1 cellular context compared by ENCODE assay signal in the genomic region with DNA sequence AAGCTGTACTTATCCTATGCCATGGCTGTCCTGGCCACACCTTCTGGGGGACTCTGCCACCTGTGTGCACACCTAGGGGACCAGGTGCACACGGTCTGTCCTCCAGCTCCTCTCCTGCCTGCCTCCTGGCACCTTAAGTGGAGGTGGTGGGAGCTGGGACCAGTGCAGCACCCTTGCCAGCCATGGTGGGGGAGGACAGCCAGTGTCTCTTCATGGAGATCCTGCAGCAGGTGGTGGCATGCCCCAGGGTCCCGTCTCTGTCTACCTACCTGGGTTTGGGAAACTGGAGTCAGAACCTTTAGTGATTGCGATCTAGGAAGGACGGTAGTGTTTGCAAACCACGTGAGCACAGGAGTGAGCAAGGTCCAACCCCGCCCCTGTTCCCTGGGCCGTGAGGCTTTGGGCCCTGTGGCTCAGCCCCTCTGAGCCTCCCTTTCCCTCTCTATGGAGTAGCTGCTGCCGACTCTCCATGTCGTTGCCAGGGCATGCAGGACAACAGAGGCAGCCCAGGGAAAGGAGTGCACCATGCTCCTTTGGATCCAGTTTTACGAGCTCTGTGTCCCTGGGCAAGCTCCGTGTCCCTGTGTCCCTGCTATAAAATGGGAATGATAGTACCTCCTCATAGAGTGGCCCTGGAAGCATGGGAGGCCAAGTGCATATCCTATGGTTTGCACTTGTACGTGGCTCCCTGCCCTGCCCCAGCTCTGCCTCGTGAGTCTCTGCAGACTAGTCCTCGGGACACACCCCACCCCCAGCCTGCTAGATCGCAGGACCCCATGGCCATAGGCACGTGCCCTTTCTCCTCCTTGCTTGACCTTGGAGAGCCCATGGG.
TF ChIP-seq lines count a peak whose summit lies in the region.

No MANE protein-coding gene starts in this region.

TF ChIP-seq in HepG2, 621 proteins besides CTCF, POLR2A, EP300 and RAD21 (continued from another document and continues in another):
- TF ChIP-seq, protein P1, sequence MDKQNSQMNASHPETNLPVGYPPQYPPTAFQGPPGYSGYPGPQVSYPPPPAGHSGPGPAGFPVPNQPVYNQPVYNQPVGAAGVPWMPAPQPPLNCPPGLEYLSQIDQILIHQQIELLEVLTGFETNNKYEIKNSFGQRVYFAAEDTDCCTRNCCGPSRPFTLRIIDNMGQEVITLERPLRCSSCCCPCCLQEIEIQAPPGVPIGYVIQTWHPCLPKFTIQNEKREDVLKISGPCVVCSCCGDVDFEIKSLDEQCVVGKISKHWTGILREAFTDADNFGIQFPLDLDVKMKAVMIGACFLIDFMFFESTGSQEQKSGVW (CRISPR knock-in tag; IDR thresholded peaks at IDR 0.05; ENCODE audit: borderline replicate concordance) = no peak
- TF ChIP-seq, protein P2, sequence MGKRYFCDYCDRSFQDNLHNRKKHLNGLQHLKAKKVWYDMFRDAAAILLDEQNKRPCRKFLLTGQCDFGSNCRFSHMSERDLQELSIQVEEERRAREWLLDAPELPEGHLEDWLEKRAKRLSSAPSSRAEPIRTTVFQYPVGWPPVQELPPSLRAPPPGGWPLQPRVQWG (CRISPR knock-in tag; IDR thresholded peaks at IDR 0.05; ENCODE audit: borderline replicate concordance, low read depth) = no peak
- TF ChIP-seq, protein P3, sequence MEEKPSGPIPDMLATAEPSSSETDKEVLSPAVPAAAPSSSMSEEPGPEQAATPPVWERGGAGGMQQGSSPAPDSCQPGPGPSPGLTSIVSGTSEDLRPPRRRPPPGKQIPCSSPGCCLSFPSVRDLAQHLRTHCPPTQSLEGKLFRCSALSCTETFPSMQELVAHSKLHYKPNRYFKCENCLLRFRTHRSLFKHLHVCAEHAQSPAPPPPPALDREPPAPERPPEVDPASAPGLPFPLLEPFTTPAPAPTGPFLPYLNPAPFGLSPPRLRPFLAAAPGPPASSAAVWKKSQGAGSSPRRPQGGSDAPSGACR (CRISPR knock-in tag; IDR thresholded peaks at IDR 0.05) = no peak
- TF ChIP-seq NFIC (IDR thresholded peaks at IDR 0.05; ENCODE audit: low read length) (no peak), NR2F2 (IDR thresholded peaks at IDR 0.05; ENCODE audit: borderline replicate concordance, low read depth) (no peak; the same call in 1 of the 2 replicates), TAF1 (CRISPR knock-in tag; IDR thresholded peaks at IDR 0.05) (peak; percentile 64), DMAP1 (CRISPR knock-in tag; IDR thresholded peaks at IDR 0.05) (peak; percentile 73), ZEB1 (IDR thresholded peaks at IDR 0.05; ENCODE audit: insufficient replicate concordance, low read depth) (peak; percentile 80), ZNF572 (CRISPR knock-in tag; IDR thresholded peaks at IDR 0.05) (no peak), ZNF354B (CRISPR knock-in tag; IDR thresholded peaks at IDR 0.05) (no peak), SNRNP70 (IDR thresholded peaks at IDR 0.05; ENCODE audit: low read depth, low read length) (no peak), ZFP37 (CRISPR knock-in tag; IDR thresholded peaks at IDR 0.05; ENCODE audit: borderline replicate concordance) (no peak), NFATC3 (CRISPR knock-in tag; IDR thresholded peaks at IDR 0.05) (no peak), KDM2A (CRISPR knock-in tag; IDR thresholded peaks at IDR 0.05; ENCODE audit: borderline replicate concordance, low read depth) (0 out of 2 replicates have a peak, but pooled peaks have one; percentile 43), GTF2F1 (IDR thresholded peaks at IDR 0.05; ENCODE audit: low read length) (no peak), CEBPG (CRISPR knock-in tag; IDR thresholded peaks at IDR 0.05) (peak; percentile 51), ONECUT2 (CRISPR knock-in tag; IDR thresholded peaks at IDR 0.05) (no peak), ZNF468 (CRISPR knock-in tag; IDR thresholded peaks at IDR 0.05) (no peak), MAZ (IDR thresholded peaks at IDR 0.05; ENCODE audit: borderline replicate concordance, low read depth, low read length) (no peak), MAZ (CRISPR knock-in tag; IDR thresholded peaks at IDR 0.05; ENCODE audit: low read depth) (0 out of 2 replicates have a peak, but pooled peaks have one; percentile 20), HOXA9 (CRISPR knock-in tag; IDR thresholded peaks at IDR 0.05; ENCODE audit: borderline replicate concordance) (no peak), ESRRA (CRISPR knock-in tag; IDR thresholded peaks at IDR 0.05; ENCODE audit: low read depth) (no peak), FOXA3 (CRISPR knock-in tag; IDR thresholded peaks at IDR 0.05) (0 out of 2 replicates have a peak, but pooled peaks have one; percentile 42), MTA1 (CRISPR knock-in tag; IDR thresholded peaks at IDR 0.05; ENCODE audit: borderline replicate concordance) (peak; percentile 49; the same call in 1 of the 2 replicates), ZC3H13 (CRISPR knock-in tag; IDR thresholded peaks at IDR 0.05) (no peak), ZNF251 (CRISPR knock-in tag; IDR thresholded peaks at IDR 0.05) (0 out of 2 replicates have a peak, but pooled peaks have one; percentile 34), PAX8 (CRISPR knock-in tag; IDR thresholded peaks at IDR 0.05; ENCODE audit: borderline replicate concordance) (no peak), PRPF4 (IDR thresholded peaks at IDR 0.05; ENCODE audit: low read depth, low read length, poor library complexity, severe bottlenecking) (no peak), ZNF772 (CRISPR knock-in tag; IDR thresholded peaks at IDR 0.05) (no peak), ZFP82 (CRISPR knock-in tag; IDR thresholded peaks at IDR 0.05; ENCODE audit: borderline replicate concordance) (no peak), SOX6 (IDR thresholded peaks at IDR 0.05) (no peak), SOX6 (CRISPR knock-in tag; IDR thresholded peaks at IDR 0.05) (peak; percentile 60), ZFP62 (CRISPR knock-in tag; IDR thresholded peaks at IDR 0.05) (no peak), FLYWCH1 (CRISPR knock-in tag; IDR thresholded peaks at IDR 0.05) (no peak), KLF13 (CRISPR knock-in tag; IDR thresholded peaks at IDR 0.05) (no peak)
- TF ChIP-seq, protein P4, sequence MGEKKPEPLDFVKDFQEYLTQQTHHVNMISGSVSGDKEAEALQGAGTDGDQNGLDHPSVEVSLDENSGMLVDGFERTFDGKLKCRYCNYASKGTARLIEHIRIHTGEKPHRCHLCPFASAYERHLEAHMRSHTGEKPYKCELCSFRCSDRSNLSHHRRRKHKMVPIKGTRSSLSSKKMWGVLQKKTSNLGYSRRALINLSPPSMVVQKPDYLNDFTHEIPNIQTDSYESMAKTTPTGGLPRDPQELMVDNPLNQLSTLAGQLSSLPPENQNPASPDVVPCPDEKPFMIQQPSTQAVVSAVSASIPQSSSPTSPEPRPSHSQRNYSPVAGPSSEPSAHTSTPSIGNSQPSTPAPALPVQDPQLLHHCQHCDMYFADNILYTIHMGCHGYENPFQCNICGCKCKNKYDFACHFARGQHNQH (CRISPR knock-in tag; IDR thresholded peaks at IDR 0.05) = 0 out of 2 replicates have a peak, but pooled peaks have one; percentile 54
- TF ChIP-seq, protein P5, sequence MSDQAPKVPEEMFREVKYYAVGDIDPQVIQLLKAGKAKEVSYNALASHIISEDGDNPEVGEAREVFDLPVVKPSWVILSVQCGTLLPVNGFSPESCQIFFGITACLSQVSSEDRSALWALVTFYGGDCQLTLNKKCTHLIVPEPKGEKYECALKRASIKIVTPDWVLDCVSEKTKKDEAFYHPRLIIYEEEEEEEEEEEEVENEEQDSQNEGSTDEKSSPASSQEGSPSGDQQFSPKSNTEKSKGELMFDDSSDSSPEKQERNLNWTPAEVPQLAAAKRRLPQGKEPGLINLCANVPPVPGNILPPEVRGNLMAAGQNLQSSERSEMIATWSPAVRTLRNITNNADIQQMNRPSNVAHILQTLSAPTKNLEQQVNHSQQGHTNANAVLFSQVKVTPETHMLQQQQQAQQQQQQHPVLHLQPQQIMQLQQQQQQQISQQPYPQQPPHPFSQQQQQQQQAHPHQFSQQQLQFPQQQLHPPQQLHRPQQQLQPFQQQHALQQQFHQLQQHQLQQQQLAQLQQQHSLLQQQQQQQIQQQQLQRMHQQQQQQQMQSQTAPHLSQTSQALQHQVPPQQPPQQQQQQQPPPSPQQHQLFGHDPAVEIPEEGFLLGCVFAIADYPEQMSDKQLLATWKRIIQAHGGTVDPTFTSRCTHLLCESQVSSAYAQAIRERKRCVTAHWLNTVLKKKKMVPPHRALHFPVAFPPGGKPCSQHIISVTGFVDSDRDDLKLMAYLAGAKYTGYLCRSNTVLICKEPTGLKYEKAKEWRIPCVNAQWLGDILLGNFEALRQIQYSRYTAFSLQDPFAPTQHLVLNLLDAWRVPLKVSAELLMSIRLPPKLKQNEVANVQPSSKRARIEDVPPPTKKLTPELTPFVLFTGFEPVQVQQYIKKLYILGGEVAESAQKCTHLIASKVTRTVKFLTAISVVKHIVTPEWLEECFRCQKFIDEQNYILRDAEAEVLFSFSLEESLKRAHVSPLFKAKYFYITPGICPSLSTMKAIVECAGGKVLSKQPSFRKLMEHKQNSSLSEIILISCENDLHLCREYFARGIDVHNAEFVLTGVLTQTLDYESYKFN (CRISPR knock-in tag; conservative IDR thresholded peaks at IDR 0.05) = peak; percentile 72
- TF ChIP-seq, protein P6, sequence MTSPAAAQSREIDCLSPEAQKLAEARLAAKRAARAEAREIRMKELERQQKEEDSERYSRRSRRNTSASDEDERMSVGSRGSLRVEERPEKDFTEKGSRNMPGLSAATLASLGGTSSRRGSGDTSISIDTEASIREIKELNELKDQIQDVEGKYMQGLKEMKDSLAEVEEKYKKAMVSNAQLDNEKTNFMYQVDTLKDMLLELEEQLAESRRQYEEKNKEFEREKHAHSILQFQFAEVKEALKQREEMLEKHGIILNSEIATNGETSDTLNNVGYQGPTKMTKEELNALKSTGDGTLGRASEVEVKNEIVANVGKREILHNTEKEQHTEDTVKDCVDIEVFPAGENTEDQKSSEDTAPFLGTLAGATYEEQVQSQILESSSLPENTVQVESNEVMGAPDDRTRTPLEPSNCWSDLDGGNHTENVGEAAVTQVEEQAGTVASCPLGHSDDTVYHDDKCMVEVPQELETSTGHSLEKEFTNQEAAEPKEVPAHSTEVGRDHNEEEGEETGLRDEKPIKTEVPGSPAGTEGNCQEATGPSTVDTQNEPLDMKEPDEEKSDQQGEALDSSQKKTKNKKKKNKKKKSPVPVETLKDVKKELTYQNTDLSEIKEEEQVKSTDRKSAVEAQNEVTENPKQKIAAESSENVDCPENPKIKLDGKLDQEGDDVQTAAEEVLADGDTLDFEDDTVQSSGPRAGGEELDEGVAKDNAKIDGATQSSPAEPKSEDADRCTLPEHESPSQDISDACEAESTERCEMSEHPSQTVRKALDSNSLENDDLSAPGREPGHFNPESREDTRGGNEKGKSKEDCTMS (CRISPR knock-in tag; conservative IDR thresholded peaks at IDR 0.05) = no peak
- TF ChIP-seq, protein P7, sequence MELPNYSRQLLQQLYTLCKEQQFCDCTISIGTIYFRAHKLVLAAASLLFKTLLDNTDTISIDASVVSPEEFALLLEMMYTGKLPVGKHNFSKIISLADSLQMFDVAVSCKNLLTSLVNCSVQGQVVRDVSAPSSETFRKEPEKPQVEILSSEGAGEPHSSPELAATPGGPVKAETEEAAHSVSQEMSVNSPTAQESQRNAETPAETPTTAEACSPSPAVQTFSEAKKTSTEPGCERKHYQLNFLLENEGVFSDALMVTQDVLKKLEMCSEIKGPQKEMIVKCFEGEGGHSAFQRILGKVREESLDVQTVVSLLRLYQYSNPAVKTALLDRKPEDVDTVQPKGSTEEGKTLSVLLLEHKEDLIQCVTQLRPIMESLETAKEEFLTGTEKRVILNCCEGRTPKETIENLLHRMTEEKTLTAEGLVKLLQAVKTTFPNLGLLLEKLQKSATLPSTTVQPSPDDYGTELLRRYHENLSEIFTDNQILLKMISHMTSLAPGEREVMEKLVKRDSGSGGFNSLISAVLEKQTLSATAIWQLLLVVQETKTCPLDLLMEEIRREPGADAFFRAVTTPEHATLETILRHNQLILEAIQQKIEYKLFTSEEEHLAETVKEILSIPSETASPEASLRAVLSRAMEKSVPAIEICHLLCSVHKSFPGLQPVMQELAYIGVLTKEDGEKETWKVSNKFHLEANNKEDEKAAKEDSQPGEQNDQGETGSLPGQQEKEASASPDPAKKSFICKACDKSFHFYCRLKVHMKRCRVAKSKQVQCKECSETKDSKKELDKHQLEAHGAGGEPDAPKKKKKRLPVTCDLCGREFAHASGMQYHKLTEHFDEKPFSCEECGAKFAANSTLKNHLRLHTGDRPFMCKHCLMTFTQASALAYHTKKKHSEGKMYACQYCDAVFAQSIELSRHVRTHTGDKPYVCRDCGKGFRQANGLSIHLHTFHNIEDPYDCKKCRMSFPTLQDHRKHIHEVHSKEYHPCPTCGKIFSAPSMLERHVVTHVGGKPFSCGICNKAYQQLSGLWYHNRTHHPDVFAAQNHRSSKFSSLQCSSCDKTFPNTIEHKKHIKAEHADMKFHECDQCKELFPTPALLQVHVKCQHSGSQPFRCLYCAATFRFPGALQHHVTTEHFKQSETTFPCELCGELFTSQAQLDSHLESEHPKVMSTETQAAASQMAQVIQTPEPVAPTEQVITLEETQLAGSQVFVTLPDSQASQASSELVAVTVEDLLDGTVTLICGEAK (IDR thresholded peaks at IDR 0.05) = no peak
- TF ChIP-seq, protein P7 (CRISPR knock-in tag; IDR thresholded peaks at IDR 0.05) = no peak; the same call in 1 of the 2 replicates
- TF ChIP-seq, protein P8, sequence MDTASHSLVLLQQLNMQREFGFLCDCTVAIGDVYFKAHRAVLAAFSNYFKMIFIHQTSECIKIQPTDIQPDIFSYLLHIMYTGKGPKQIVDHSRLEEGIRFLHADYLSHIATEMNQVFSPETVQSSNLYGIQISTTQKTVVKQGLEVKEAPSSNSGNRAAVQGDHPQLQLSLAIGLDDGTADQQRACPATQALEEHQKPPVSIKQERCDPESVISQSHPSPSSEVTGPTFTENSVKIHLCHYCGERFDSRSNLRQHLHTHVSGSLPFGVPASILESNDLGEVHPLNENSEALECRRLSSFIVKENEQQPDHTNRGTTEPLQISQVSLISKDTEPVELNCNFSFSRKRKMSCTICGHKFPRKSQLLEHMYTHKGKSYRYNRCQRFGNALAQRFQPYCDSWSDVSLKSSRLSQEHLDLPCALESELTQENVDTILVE (CRISPR knock-in tag; IDR thresholded peaks at IDR 0.05) = no peak
